In the genomic region with DNA sequence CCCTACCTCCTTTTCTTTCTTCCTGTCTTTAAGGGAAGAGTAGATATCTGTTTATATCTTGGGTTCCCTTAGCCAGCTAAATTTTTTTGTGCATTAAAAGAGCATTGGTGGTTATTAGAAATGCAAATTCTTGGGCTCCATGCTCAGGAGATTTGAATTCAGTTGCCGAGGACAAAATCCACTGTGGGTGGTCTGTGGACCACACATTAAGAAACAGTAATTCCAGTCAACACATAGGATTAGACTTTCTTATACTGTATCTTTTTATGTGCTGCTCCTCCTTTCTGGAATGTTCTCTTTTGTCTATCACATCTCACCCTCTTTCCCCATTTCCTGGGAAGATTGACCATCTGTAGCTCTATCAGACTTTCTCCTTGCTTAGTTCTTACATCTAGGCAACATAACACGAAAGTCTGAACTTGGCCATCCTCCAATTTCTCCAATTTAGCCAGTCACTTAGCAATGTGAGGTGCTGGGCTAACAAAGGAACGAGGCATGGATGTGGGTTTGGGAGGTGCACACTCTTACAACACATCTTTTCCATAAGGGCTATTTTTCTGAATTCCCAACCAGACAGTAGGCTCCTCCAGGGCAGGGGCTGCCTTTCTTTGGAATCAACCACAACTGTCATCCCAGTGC, we compare ENCODE assay signal across 1 cellular context.
TF ChIP-seq lines count a peak whose summit lies in the region.

No MANE protein-coding gene starts in this region.

TF ChIP-seq in endothelial cell of umbilical vein, 7 proteins besides CTCF, POLR2A, EP300 and RAD21 (continued from another document):
- TF ChIP-seq JUN (IDR thresholded peaks at IDR 0.05; ENCODE audit: borderline replicate concordance, insufficient read depth, insufficient read length, low read depth): no peak
- no peak for TF ChIP-seq MYC (IDR thresholded peaks at IDR 0.05; ENCODE audit: low read depth, low read length)
- TF ChIP-seq POLR2AphosphoS5 (IDR thresholded peaks at IDR 0.05; ENCODE audit: insufficient read depth, low read depth, low read length): no peak
- no peak for TF ChIP-seq EZH2 (IDR thresholded peaks at IDR 0.05; ENCODE audit: borderline replicate concordance, low read depth, low read length, severe bottlenecking)
- TF ChIP-seq GATA2 (IDR thresholded peaks at IDR 0.05; ENCODE audit: insufficient read depth, insufficient read length, low read depth, low read length): no peak
